1 cellular context compared by ENCODE assay signal in the genomic region with DNA sequence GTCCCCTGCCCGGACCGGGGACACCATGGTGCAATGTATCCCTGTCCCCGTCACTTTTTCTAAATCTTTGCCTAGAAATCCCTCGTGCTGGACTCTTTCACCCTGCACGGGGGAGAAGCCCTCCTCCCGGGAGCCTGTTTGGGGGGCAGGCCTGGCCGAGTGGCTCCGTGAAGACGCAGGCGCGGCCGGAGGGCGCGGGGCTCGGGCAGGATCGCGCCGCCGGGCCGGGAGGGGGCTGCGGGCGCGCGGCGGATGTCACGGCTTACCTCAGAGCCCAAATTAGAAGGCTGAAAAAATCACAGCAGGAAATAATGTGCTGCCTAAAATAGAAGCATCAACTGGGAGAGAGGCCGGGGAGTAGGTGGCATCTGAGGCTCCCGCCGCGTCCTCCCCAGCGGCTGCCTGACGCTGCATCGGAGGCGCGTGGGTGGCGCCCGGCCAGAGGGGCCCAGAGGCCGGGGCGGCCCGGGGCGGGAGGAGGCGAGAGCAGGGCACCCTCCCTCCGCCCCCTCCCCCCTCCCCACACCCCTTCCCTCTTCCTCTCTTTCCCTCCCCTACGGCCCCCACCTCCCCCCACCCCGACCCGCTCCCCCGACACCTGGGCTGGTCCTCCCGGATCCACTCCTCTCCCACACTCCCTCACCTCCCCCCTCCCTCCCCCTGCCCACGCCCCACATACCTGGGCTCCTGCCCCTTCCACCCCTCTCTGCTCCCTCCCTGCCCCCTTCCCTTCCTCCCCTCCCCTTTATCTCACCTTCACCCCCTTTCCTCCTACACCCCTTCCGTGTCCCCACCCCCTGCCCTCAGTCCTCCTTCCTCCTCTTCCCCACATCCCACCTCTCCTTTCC.
TF ChIP-seq lines count a peak whose summit lies in the region.

No MANE protein-coding gene starts in this region.

TF ChIP-seq in GM23338, 12 proteins besides CTCF, POLR2A, EP300 and RAD21 (continued from another document):
- TF ChIP-seq, protein P1, sequence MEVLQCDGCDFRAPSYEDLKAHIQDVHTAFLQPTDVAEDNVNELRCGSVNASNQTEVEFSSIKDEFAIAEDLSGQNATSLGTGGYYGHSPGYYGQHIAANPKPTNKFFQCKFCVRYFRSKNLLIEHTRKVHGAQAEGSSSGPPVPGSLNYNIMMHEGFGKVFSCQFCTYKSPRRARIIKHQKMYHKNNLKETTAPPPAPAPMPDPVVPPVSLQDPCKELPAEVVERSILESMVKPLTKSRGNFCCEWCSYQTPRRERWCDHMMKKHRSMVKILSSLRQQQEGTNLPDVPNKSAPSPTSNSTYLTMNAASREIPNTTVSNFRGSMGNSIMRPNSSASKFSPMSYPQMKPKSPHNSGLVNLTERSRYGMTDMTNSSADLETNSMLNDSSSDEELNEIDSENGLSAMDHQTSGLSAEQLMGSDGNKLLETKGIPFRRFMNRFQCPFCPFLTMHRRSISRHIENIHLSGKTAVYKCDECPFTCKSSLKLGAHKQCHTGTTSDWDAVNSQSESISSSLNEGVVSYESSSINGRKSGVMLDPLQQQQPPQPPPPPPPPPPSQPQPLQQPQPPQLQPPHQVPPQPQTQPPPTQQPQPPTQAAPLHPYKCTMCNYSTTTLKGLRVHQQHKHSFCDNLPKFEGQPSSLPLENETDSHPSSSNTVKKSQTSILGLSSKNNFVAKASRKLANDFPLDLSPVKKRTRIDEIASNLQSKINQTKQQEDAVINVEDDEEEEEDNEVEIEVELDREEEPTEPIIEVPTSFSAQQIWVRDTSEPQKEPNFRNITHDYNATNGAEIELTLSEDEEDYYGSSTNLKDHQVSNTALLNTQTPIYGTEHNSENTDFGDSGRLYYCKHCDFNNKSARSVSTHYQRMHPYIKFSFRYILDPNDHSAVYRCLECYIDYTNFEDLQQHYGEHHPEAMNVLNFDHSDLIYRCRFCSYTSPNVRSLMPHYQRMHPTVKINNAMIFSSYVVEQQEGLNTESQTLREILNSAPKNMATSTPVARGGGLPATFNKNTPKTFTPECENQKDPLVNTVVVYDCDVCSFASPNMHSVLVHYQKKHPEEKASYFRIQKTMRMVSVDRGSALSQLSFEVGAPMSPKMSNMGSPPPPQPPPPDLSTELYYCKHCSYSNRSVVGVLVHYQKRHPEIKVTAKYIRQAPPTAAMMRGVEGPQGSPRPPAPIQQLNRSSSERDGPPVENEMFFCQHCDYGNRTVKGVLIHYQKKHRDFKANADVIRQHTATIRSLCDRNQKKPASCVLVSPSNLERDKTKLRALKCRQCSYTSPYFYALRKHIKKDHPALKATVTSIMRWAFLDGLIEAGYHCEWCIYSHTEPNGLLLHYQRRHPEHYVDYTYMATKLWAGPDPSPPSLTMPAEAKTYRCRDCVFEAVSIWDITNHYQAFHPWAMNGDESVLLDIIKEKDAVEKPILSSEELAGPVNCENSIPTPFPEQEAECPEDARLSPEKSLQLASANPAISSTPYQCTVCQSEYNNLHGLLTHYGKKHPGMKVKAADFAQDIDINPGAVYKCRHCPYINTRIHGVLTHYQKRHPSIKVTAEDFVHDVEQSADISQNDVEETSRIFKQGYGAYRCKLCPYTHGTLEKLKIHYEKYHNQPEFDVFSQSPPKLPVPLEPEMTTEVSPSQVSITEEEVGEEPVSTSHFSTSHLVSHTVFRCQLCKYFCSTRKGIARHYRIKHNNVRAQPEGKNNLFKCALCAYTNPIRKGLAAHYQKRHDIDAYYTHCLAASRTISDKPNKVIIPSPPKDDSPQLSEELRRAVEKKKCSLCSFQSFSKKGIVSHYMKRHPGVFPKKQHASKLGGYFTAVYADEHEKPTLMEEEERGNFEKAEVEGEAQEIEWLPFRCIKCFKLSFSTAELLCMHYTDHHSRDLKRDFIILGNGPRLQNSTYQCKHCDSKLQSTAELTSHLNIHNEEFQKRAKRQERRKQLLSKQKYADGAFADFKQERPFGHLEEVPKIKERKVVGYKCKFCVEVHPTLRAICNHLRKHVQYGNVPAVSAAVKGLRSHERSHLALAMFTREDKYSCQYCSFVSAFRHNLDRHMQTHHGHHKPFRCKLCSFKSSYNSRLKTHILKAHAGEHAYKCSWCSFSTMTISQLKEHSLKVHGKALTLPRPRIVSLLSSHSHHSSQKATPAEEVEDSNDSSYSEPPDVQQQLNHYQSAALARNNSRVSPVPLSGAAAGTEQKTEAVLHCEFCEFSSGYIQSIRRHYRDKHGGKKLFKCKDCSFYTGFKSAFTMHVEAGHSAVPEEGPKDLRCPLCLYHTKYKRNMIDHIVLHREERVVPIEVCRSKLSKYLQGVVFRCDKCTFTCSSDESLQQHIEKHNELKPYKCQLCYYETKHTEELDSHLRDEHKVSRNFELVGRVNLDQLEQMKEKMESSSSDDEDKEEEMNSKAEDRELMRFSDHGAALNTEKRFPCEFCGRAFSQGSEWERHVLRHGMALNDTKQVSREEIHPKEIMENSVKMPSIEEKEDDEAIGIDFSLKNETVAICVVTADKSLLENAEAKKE (CRISPR knock-in tag; IDR thresholded peaks at IDR 0.05): no peak
- TF ChIP-seq, protein P2, sequence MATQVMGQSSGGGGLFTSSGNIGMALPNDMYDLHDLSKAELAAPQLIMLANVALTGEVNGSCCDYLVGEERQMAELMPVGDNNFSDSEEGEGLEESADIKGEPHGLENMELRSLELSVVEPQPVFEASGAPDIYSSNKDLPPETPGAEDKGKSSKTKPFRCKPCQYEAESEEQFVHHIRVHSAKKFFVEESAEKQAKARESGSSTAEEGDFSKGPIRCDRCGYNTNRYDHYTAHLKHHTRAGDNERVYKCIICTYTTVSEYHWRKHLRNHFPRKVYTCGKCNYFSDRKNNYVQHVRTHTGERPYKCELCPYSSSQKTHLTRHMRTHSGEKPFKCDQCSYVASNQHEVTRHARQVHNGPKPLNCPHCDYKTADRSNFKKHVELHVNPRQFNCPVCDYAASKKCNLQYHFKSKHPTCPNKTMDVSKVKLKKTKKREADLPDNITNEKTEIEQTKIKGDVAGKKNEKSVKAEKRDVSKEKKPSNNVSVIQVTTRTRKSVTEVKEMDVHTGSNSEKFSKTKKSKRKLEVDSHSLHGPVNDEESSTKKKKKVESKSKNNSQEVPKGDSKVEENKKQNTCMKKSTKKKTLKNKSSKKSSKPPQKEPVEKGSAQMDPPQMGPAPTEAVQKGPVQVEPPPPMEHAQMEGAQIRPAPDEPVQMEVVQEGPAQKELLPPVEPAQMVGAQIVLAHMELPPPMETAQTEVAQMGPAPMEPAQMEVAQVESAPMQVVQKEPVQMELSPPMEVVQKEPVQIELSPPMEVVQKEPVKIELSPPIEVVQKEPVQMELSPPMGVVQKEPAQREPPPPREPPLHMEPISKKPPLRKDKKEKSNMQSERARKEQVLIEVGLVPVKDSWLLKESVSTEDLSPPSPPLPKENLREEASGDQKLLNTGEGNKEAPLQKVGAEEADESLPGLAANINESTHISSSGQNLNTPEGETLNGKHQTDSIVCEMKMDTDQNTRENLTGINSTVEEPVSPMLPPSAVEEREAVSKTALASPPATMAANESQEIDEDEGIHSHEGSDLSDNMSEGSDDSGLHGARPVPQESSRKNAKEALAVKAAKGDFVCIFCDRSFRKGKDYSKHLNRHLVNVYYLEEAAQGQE (IDR thresholded peaks at IDR 0.05; ENCODE audit: unreplicated experiment): no peak
- 0 out of 2 replicates have a peak, but pooled peaks have one; percentile 21 for TF ChIP-seq CREB1 (CRISPR knock-in tag; IDR thresholded peaks at IDR 0.05; ENCODE audit: low read depth)
- TF ChIP-seq EZH2 (IDR thresholded peaks at IDR 0.05; ENCODE audit: low read depth, unreplicated experiment): peak; percentile 33
- TF ChIP-seq, protein P3, sequence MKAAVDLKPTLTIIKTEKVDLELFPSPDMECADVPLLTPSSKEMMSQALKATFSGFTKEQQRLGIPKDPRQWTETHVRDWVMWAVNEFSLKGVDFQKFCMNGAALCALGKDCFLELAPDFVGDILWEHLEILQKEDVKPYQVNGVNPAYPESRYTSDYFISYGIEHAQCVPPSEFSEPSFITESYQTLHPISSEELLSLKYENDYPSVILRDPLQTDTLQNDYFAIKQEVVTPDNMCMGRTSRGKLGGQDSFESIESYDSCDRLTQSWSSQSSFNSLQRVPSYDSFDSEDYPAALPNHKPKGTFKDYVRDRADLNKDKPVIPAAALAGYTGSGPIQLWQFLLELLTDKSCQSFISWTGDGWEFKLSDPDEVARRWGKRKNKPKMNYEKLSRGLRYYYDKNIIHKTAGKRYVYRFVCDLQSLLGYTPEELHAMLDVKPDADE (IDR thresholded peaks at IDR 0.05): no peak
- no peak for TF ChIP-seq EZH2phosphoT487 (IDR thresholded peaks at IDR 0.05; ENCODE audit: unreplicated experiment)
- TF ChIP-seq POLR2AphosphoS5 (IDR thresholded peaks at IDR 0.05; ENCODE audit: low read depth): no peak; the same call in 1 of the 2 replicates
